Comparison of ENCODE assay signal across 16 cellular contexts in the genomic region with DNA sequence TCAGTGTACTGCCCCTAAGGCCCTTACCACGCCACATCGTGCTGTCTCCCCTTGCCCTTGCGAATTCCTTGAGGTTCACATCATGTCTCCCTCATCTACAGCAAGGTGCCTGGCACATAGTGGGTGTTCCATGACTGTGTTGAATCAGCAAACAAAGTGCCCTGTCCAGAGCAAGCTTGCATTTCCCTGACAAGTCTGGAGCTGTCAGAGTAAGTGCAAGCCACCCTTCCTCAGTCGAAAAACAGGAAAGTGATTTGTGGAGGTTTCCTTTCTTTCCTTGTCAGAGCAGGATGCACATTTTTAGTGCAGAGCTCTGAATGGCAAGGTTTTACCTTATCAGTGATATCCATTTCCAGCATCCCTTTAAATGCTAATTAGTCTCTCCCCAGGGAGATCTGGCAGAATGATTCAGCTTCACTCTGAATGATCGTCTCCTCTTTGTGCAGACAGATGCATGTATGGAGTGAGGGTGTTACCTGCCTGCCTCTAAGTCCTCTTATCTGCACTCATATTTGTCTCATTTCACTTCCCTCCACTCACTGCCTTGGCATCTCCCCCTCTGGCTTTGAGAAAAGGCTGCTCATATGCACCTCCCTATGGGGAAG.
DNase-seq lines count a peak whose midpoint lies in the region; FAIRE-seq and TF ChIP-seq lines count a peak whose summit lies in the region.
"Had no signal": no experiment of that assay in that cellular context is flagged by ENCODE, and none has a peak within 500 bp of the region (broad histone marks: within the 10 kb centered on the region; RNA-seq: fewer than 3 reads in every experiment).

No MANE protein-coding gene starts in this region.

- CTCF ChIA-PET in endothelial cell of umbilical vein (lab: Charles Lee): interaction anchor here (0.7 to 6.2 kb wide), 7 partner anchors 9 to 53 kb away, joined by 3 to 104 read pairs (median 6); no protein-coding TSS in a partner anchor
- CTCF ChIA-PET in PC-9 (lab: Charles Lee): no interaction called here

- BruUV-seq in endothelial cell of umbilical vein (replicated peaks; lab: Mats Ljungman, UMichigan): no TSS peak
- no TSS peak for BruUV-seq in PC-9 (replicated peaks; lab: Mats Ljungman, UMichigan)

- H3K27me3 ChIP-seq in endothelial cell of umbilical vein (ENCODE audit: control insufficient read depth in 2 of 2, insufficient read depth in 2 of 2, low read length in 2 of 2) (no peaks in the 10 kb centered on the region), PC-9 (ENCODE audit: insufficient read depth, low read depth) (peaks cover 10% of the 10 kb centered on the region; the same call in 1 of the 2 replicates)
- H3K27me3 ChIP-seq: upper lobe of right lung had no signal

- peak overlapping the region in 1 of 3 experiments; percentile 5 for H3K4me3 ChIP-seq in endothelial cell of umbilical vein (replicated peaks in 1 of 3; ENCODE audit: insufficient read depth in 1 of 3, low read depth in 1 of 3, low read length in 3 of 3)
- no peak overlapping the region for H3K4me3 ChIP-seq in PC-9
- H3K4me3 ChIP-seq: upper lobe of right lung had no signal

- no peaks in the 10 kb centered on the region for H3K79me2 ChIP-seq in endothelial cell of umbilical vein (ENCODE audit: control insufficient read depth, insufficient read depth, low read length)
- H3K79me2 ChIP-seq in PC-9 (ENCODE audit: low read depth): no peaks in the 10 kb centered on the region

- H3K27me3 Mint-ChIP-seq in nephron (ENCODE audit: low read depth): no peaks in the 10 kb centered on the region
- H3K27me3 Mint-ChIP-seq in activated naive CD8-positive, alpha-beta T cell treated with anti-CD3 and anti-CD28 coated beads for 36 hours: peaks cover 7% of the 10 kb centered on the region
- H3K27me3 Mint-ChIP-seq in glutamatergic neuron (ENCODE audit: unreplicated experiment): no peaks in the 10 kb centered on the region

- no peaks in the 10 kb centered on the region for H3K9me3 ChIP-seq in endothelial cell of umbilical vein (replicated peaks; ENCODE audit: control insufficient read depth, insufficient read depth, low read length)
- no peaks in the 10 kb centered on the region for H3K9me3 ChIP-seq in PC-9 (ENCODE audit: insufficient read depth, low read depth)
- H3K9me3 ChIP-seq: upper lobe of right lung had no signal

- DNase-seq in NCI-H1417 (lab: John Stamatoyannopoulos, UW): peak in 2 of 3 experiments; percentile 41 to 87
- DNase-seq in NCI-H1417 treated with DMSO at 0.1 percent for 48 hours (lab: John Stamatoyannopoulos, UW): no peak
- DNase-seq in NCI-H345 (lab: John Stamatoyannopoulos, UW): peak; percentile 87
- DNase-seq in endothelial cell of umbilical vein (ENCODE audit: low read depth, low spot score): peak; percentile 97
- no peak for DNase-seq in activated naive CD8-positive, alpha-beta T cell treated with anti-CD3 and anti-CD28 coated beads for 36 hours
- DNase-seq in PC-9: no peak
- no peak for DNase-seq in glutamatergic neuron
- DNase-seq: CD8-positive, alpha-beta T cell; NCI-H1694; posterior cingulate gyrus; T-helper 2 cell; upper lobe of right lung had no signal

- no peak for TF ChIP-seq CTCF in endothelial cell of umbilical vein (IDR thresholded peaks at IDR 0.05; ENCODE audit: extremely low read depth in 1 of 2, insufficient read depth in 1 of 2, low read depth in 1 of 2, low read length in 2 of 2)
- no peak for TF ChIP-seq CTCF in nephron (IDR thresholded peaks at IDR 0.05; ENCODE audit: unreplicated experiment in 3 of 3)
- no peak for TF ChIP-seq CTCF in PC-9 (conservative IDR thresholded peaks at IDR 0.05)
- TF ChIP-seq CTCF in glutamatergic neuron (IDR thresholded peaks at IDR 0.05; ENCODE audit: partially characterized antibody, unreplicated experiment): no peak

- peak; percentile 65 for TF ChIP-seq POLR2A in endothelial cell of umbilical vein (IDR thresholded peaks at IDR 0.05; ENCODE audit: low read depth, low read length)

- no peaks in the 10 kb centered on the region; the same call in 1 of the 2 replicates for H3K9me2 ChIP-seq in PC-9 (ENCODE audit: insufficient read depth)

- H3K4me1 Mint-ChIP-seq in nephron (peaks cover 27% of the 10 kb centered on the region), glutamatergic neuron (ENCODE audit: low read depth, unreplicated experiment) (peaks cover 12% of the 10 kb centered on the region)
- H3K4me1 Mint-ChIP-seq in activated naive CD8-positive, alpha-beta T cell treated with anti-CD3 and anti-CD28 coated beads for 36 hours: no peaks in the 10 kb centered on the region

- H3K4me3 Mint-ChIP-seq in nephron (no peak overlapping the region), glutamatergic neuron (ENCODE audit: unreplicated experiment) (no peak overlapping the region)
- no peak overlapping the region for H3K4me3 Mint-ChIP-seq in activated naive CD8-positive, alpha-beta T cell treated with anti-CD3 and anti-CD28 coated beads for 36 hours
- H3K4me3 Mint-ChIP-seq: activated T-helper 1 cell treated with anti-CD3 and anti-CD28 coated beads, Interleukin-12 subunit alpha, Interleukin-12 subunit beta, Interleukin-2, Interleukin-4 antibody, amounts not matched to agents 30 ng/mL and 10 ng/mL and 1 ng/mL, durations not matched to agents 14 hours and 24 hours and 36 hours; CD8-positive, alpha-beta T cell had no signal

- POLR2A ChIA-PET in endothelial cell of umbilical vein (lab: Charles Lee) (interaction anchor here (1.2 kb wide), 2 partner anchors 15 to 52 kb away, joined by 3 to 4 read pairs; no protein-coding TSS in a partner anchor), PC-9 (lab: Charles Lee; ENCODE audit: unreplicated experiment) (interaction anchor here (0.7 kb wide), 1 partner anchor 1227 kb away, joined by 4 read pairs; no protein-coding TSS in a partner anchor)

- peaks cover 47% of the 10 kb centered on the region for H3K4me1 ChIP-seq in endothelial cell of umbilical vein (ENCODE audit: control insufficient read depth, extremely low read depth, insufficient read depth, low read length)
- H3K4me1 ChIP-seq in PC-9 (replicated peaks; ENCODE audit: insufficient read depth): no peaks in the 10 kb centered on the region
- H3K4me1 ChIP-seq: upper lobe of right lung had no signal

- H3K27ac ChIP-seq in endothelial cell of umbilical vein (ENCODE audit: insufficient read depth, low read depth, low read length): peak overlapping the region; percentile 94
- no peak overlapping the region for H3K27ac ChIP-seq in PC-9
- H3K27ac ChIP-seq: upper lobe of right lung had no signal

- no peaks in the 10 kb centered on the region for H3F3A ChIP-seq in PC-9 (ENCODE audit: insufficient read depth, low read depth)

- dilution Hi-C loops in endothelial cell of umbilical vein (cut with MboI; ENCODE audit: extremely low pct_ligation_motif_present, low sequenced_read_pairs): no loop called here

- FAIRE-seq in endothelial cell of umbilical vein (lab: Jason Lieb, UNC): peak; percentile 90
- FAIRE-seq: A204.1, endometrium had no signal

- H3K9me3 Mint-ChIP-seq in nephron: no peaks in the 10 kb centered on the region
- no peaks in the 10 kb centered on the region for H3K9me3 Mint-ChIP-seq in activated naive CD8-positive, alpha-beta T cell treated with anti-CD3 and anti-CD28 coated beads for 36 hours
- no peaks in the 10 kb centered on the region for H3K9me3 Mint-ChIP-seq in glutamatergic neuron (ENCODE audit: unreplicated experiment)
- H3K9me3 Mint-ChIP-seq: activated T-helper 1 cell treated with anti-CD3 and anti-CD28 coated beads, Interleukin-12 subunit alpha, Interleukin-12 subunit beta, Interleukin-2, Interleukin-4 antibody, amounts not matched to agents 30 ng/mL and 10 ng/mL and 1 ng/mL, durations not matched to agents 14 hours and 24 hours and 36 hours; CD8-positive, alpha-beta T cell had no signal

- H3K9ac ChIP-seq in endothelial cell of umbilical vein (replicated peaks; ENCODE audit: extremely low read depth, insufficient read depth, low read length): peak overlapping the region; percentile 74

- no peaks in the 10 kb centered on the region for H3K9me1 ChIP-seq in endothelial cell of umbilical vein (replicated peaks; ENCODE audit: control insufficient read depth, extremely low read depth, insufficient read depth, low read length)

- H3K27ac Mint-ChIP-seq in nephron (peak overlapping the region in 2 of 3 experiments; percentile 61 to 75), glutamatergic neuron (ENCODE audit: unreplicated experiment) (no peak overlapping the region)
- H3K27ac Mint-ChIP-seq in activated naive CD8-positive, alpha-beta T cell treated with anti-CD3 and anti-CD28 coated beads for 36 hours: no peak overlapping the region
- H3K27ac Mint-ChIP-seq: activated T-helper 1 cell treated with anti-CD3 and anti-CD28 coated beads, Interleukin-12 subunit alpha, Interleukin-12 subunit beta, Interleukin-2, Interleukin-4 antibody, amounts not matched to agents 30 ng/mL and 10 ng/mL and 1 ng/mL, durations not matched to agents 14 hours and 24 hours and 36 hours; CD8-positive, alpha-beta T cell had no signal

- H2AFZ ChIP-seq in endothelial cell of umbilical vein (ENCODE audit: low read depth, low read length) (peak overlapping the region; percentile 47), PC-9 (no peak overlapping the region)

- no peaks in the 10 kb centered on the region for H4K20me1 ChIP-seq in endothelial cell of umbilical vein (replicated peaks; ENCODE audit: control insufficient read depth, extremely low read depth, insufficient read depth, low read length)
- H4K20me1 ChIP-seq in PC-9 (ENCODE audit: insufficient read depth): no peaks in the 10 kb centered on the region

- H3K36me3 ChIP-seq in endothelial cell of umbilical vein (ENCODE audit: control insufficient read depth in 2 of 2, extremely low read depth in 1 of 2, insufficient read depth in 2 of 2, low read length in 2 of 2): no peaks in the 10 kb centered on the region
- H3K36me3 ChIP-seq in PC-9 (ENCODE audit: low read depth): no peaks in the 10 kb centered on the region
- H3K36me3 ChIP-seq: upper lobe of right lung had no signal

- H3K4me2 ChIP-seq in endothelial cell of umbilical vein (ENCODE audit: insufficient read depth, low read length) (peak overlapping the region; percentile 62), PC-9 (no peak overlapping the region)

- no peaks in the 10 kb centered on the region for H3K36me3 Mint-ChIP-seq in nephron (ENCODE audit: low read depth)
- no peaks in the 10 kb centered on the region for H3K36me3 Mint-ChIP-seq in activated naive CD8-positive, alpha-beta T cell treated with anti-CD3 and anti-CD28 coated beads for 36 hours
- no peaks in the 10 kb centered on the region for H3K36me3 Mint-ChIP-seq in glutamatergic neuron (ENCODE audit: unreplicated experiment)
- H3K36me3 Mint-ChIP-seq: CD8-positive, alpha-beta T cell had no signal

- intact Hi-C loops in endothelial cell of umbilical vein (cut with micrococcal nuclease): loop anchor here (1.0 to 5.0 kb wide), 4 partner anchors 16 to 432 kb away; no protein-coding TSS in a partner anchor
- intact Hi-C loops in PC-9 (cut with micrococcal nuclease; ENCODE audit: unreplicated experiment): no loop called here

TF ChIP-seq in endothelial cell of umbilical vein, 7 proteins besides CTCF, POLR2A, EP300 and RAD21 (continues in another document):
- TF ChIP-seq GATA2 (IDR thresholded peaks at IDR 0.05; ENCODE audit: insufficient read depth, insufficient read length, low read depth, low read length) (peak; percentile 97), MYC (IDR thresholded peaks at IDR 0.05; ENCODE audit: low read depth, low read length) (no peak), EZH2 (IDR thresholded peaks at IDR 0.05; ENCODE audit: borderline replicate concordance, low read depth, low read length, severe bottlenecking) (no peak), FOS (IDR thresholded peaks at IDR 0.05; ENCODE audit: borderline replicate concordance, insufficient read depth, low read length) (peak; percentile 89)

Comparison
In these comparisons a context has a peak if more than half of its experiments do, and no peak if none do; other contexts are left out.
1. DNase-seq: peak in NCI-H1417 (2 of 3), NCI-H345 (single experiment) and endothelial cell of umbilical vein (single experiment); none in NCI-H1417 treated with DMSO at 0.1 percent for 48 hours (single experiment), activated naive CD8-positive, alpha-beta T cell treated with anti-CD3 and anti-CD28 coated beads for 36 hours (single experiment), PC-9 (0 of 2) and glutamatergic neuron (single experiment).
2. H3K27ac Mint-ChIP-seq: peak in nephron (2 of 3); none in activated naive CD8-positive, alpha-beta T cell treated with anti-CD3 and anti-CD28 coated beads for 36 hours (single experiment) and glutamatergic neuron (single experiment).